In genomic region chr1:184747089-184747955, GRCh38 we compare ENCODE assay signal across 9 cellular contexts. TPM values are rescaled to one million over a fixed set of nuclear protein-coding genes. Genes with fewer than 3 reads are reported as not detected.
DNase-seq lines count a peak whose midpoint lies in the region; ATAC-seq and TF ChIP-seq lines count a peak whose summit lies in the region.
"Had no signal": no experiment of that assay in that cellular context is flagged by ENCODE, and none has a peak within 500 bp of the region (broad histone marks: within the 10 kb centered on the region; RNA-seq: fewer than 3 reads in every experiment).

No MANE protein-coding gene starts in this region.

- H3K9ac ChIP-seq in neural progenitor cell = no peak overlapping the region

- H3K36me3 ChIP-seq in effector memory CD4-positive, alpha-beta T cell (ENCODE audit: control insufficient read depth, insufficient read depth, low read length) = no peaks in the 10 kb centered on the region
- no peaks in the 10 kb centered on the region for H3K36me3 ChIP-seq in gastrocnemius medialis
- no peaks in the 10 kb centered on the region for H3K36me3 ChIP-seq in H7 (replicated peaks; ENCODE audit: control insufficient read depth, insufficient read depth, low read length)
- H3K36me3 ChIP-seq in neural progenitor cell = no peaks in the 10 kb centered on the region

- intact Hi-C loops in gastrocnemius medialis (cut with DNase I; ENCODE audit: low total_unique reads) = no loop called here

- H2AFZ ChIP-seq in neural progenitor cell (replicated peaks) = no peak overlapping the region

- H3K27me3 ChIP-seq in effector memory CD4-positive, alpha-beta T cell (replicated peaks; ENCODE audit: control insufficient read depth, insufficient read depth, low read length, poor library complexity, severe bottlenecking) = no peaks in the 10 kb centered on the region
- H3K27me3 ChIP-seq in gastrocnemius medialis (no peaks in the 10 kb centered on the region), H7 (ENCODE audit: control insufficient read depth, insufficient read depth, low read length) (no peaks in the 10 kb centered on the region), neural progenitor cell (no peaks in the 10 kb centered on the region)

- no peak for TF ChIP-seq POLR2A in gastrocnemius medialis (IDR thresholded peaks at IDR 0.05)

- H3K4me3 Mint-ChIP-seq in neural progenitor cell = no peak overlapping the region

- ATAC-seq in GM18861 (IDR thresholded peaks at IDR 0.05; ENCODE audit: unreplicated experiment) (peak; percentile 80), HG02571 (IDR thresholded peaks at IDR 0.05; ENCODE audit: unreplicated experiment) (peak; percentile 69), HG03558 (IDR thresholded peaks at IDR 0.05; ENCODE audit: extremely low read depth, unreplicated experiment) (peak; percentile 62), gastrocnemius medialis (no peak)
- ATAC-seq in stimulated activated naive CD8-positive, alpha-beta T cell treated with anti-CD3 and anti-CD28 coated beads, Interleukin-15, Interleukin-2, amounts not matched to agents 100 U/mL and 50 U/mL, for 24 hours = no peak

- no peaks in the 10 kb centered on the region for H3K36me3 Mint-ChIP-seq in neural progenitor cell

- H3K4me3 ChIP-seq in effector memory CD4-positive, alpha-beta T cell (ENCODE audit: insufficient read depth, low read depth, low read length, poor library complexity, severe bottlenecking) = no peak overlapping the region
- no peak overlapping the region for H3K4me3 ChIP-seq in gastrocnemius medialis
- no peak overlapping the region for H3K4me3 ChIP-seq in H7 (ENCODE audit: insufficient read depth, low read depth, low read length)
- no peak overlapping the region for H3K4me3 ChIP-seq in neural progenitor cell

- no peak for DNase-seq in effector memory CD4-positive, alpha-beta T cell
- no peak for DNase-seq in gastrocnemius medialis
- DNase-seq in H7 = no peak
- DNase-seq in neural progenitor cell (ENCODE audit: low spot score) = no peak
- no peak for DNase-seq in stimulated activated naive CD8-positive, alpha-beta T cell treated with anti-CD3 and anti-CD28 coated beads, Interleukin-15, Interleukin-2, amounts not matched to agents 100 U/mL and 50 U/mL, for 24 hours
- DNase-seq: activated effector memory CD4-positive, alpha-beta T cell treated with anti-CD3 and anti-CD28 coated beads, Interleukin-2, amount 50 U/mL, for 16 hours had no signal

- peaks cover under 1% of the 10 kb centered on the region for H3K79me2 ChIP-seq in neural progenitor cell (ENCODE audit: low read depth)

- H3K4me1 ChIP-seq in effector memory CD4-positive, alpha-beta T cell (ENCODE audit: control insufficient read depth, insufficient read depth, low read length, poor library complexity, severe bottlenecking) = peaks cover 38% of the 10 kb centered on the region
- H3K4me1 ChIP-seq in gastrocnemius medialis (peaks cover 3 to 25% of the 10 kb centered on the region in 2 donors), neural progenitor cell (no peaks in the 10 kb centered on the region)

- in situ Hi-C loops in gastrocnemius medialis (cut with MboI; ENCODE audit: low sequenced_read_pairs in 4 of 4) = loop anchor here in 1 of 4 donors (25.0 kb wide), 1 partner anchor 1615 kb away; no protein-coding TSS in a partner anchor

- TF ChIP-seq CTCF in gastrocnemius medialis (IDR thresholded peaks at IDR 0.05 in 4 of 5, conservative IDR thresholded peaks at IDR 0.05 in 1 of 5) (no peak), neural progenitor cell (IDR thresholded peaks at IDR 0.05) (no peak)

- peak overlapping the region; percentile 62 for H3K27ac ChIP-seq in effector memory CD4-positive, alpha-beta T cell (ENCODE audit: insufficient read depth, low read length, poor library complexity, severe bottlenecking)
- H3K27ac ChIP-seq in gastrocnemius medialis (no peak overlapping the region), neural progenitor cell (no peak overlapping the region)

- H3K27me3 Mint-ChIP-seq in neural progenitor cell (ENCODE audit: insufficient read depth, low read depth) = peaks cover 2% of the 10 kb centered on the region

- H3K9me3 ChIP-seq in effector memory CD4-positive, alpha-beta T cell (ENCODE audit: control insufficient read depth, low read length) = no peaks in the 10 kb centered on the region
- H3K9me3 ChIP-seq in gastrocnemius medialis (no peaks in the 10 kb centered on the region), neural progenitor cell (ENCODE audit: low read depth) (no peaks in the 10 kb centered on the region)

- no peaks in the 10 kb centered on the region for H3K4me1 Mint-ChIP-seq in neural progenitor cell

- no peaks in the 10 kb centered on the region for H3K9me3 Mint-ChIP-seq in neural progenitor cell

- H3F3A ChIP-seq in neural progenitor cell (ENCODE audit: low read depth) = peaks cover 4% of the 10 kb centered on the region

- H4K20me1 ChIP-seq in neural progenitor cell (ENCODE audit: low read depth) = no peaks in the 10 kb centered on the region

- H3K4me2 ChIP-seq in neural progenitor cell = no peak overlapping the region

- no peak overlapping the region for H3K27ac Mint-ChIP-seq in neural progenitor cell

RNA-seq across cellular contexts. Expression of gene EDEM3, which starts 7.3 kb away (rescaled TPM):
- total RNA-seq in gastrocnemius medialis (10 to 100 TPM; 18.1 to 51.1 (median 31.9) TPM), neural progenitor cell (ENCODE audit: low replicate concordance) (14.7 and 32.9 TPM in 2 replicates)
- total RNA-seq in H7 (2014; rRNA removed; shearing (Covaris generic)) = 14.5 and 21.1 TPM in 2 replicates

Comparison
In these comparisons a context has a peak if more than half of its experiments do, and no peak if none do; other contexts are left out.
1. ATAC-seq: peak in GM18861 (single experiment), HG02571 (single experiment) and HG03558 (single experiment); none in gastrocnemius medialis (0 of 2) and stimulated activated naive CD8-positive, alpha-beta T cell treated with anti-CD3 and anti-CD28 coated beads, Interleukin-15, Interleukin-2, amounts not matched to agents 100 U/mL and 50 U/mL, for 24 hours (single experiment).